18 cellular contexts compared by ENCODE assay signal in the genomic region with DNA sequence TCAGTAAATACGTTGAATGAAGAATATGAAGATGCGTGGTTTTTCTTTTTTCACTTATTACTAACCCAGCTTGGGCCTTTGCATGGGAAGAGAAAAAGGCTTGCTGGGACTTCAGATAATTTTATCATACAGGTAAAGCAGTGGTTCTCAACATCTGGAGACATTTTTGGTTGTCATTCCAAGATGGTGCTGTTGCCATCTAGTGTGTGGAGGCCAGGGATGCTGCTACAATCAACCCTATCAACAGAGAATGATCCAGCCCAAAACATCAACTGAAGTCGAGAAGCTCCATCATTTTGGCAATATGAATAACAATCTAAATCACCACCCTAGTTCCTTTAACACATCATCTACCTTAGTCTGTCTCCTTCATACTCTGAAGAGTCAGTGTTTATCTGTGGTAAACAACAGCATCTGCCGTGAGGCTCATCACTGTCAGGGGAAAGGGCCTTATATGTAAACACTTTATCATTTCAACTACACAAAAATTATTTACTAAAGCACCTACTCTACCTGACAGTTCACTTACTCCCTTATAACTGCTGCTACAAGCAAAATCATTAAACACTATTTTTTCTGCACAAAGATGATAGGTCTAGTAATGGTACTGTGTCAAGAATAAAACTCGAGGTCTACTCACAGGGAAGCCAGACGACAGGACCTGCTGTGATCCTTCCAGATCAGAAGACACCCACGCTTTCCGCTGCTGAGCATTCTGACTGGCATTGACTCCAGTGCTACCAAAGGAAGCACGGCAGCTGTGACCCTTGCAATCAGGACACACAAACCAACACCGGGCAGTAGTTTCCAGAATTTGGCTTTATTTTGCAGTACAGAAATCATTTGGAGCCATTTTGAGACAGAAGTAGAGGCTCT. TPM values are rescaled to one million over a fixed set of nuclear protein-coding genes. Genes with fewer than 3 reads are reported as not detected.
DNase-seq lines count a peak whose midpoint lies in the region; ATAC-seq and TF ChIP-seq lines count a peak whose summit lies in the region.
"Had no signal": no experiment of that assay in that cellular context is flagged by ENCODE, and none has a peak within 500 bp of the region (broad histone marks: within the 10 kb centered on the region; RNA-seq: fewer than 3 reads in every experiment).

No MANE protein-coding gene starts in this region.

- H3K4me3 Mint-ChIP-seq in CD4-positive, CD25-positive, alpha-beta regulatory T cell: no peak overlapping the region
- H3K4me3 Mint-ChIP-seq in Calu3 (ENCODE audit: low read depth, unreplicated experiment) (no peak overlapping the region), activated B cell treated with CpG ODN at 0.5 μM for 24 hours (no peak overlapping the region), immature natural killer cell (no peak overlapping the region)

- CTCF ChIA-PET in Calu3 (lab: Charles Lee) (no interaction called here), activated B cell treated with CpG ODN at 0.5 μM for 24 hours (lab: Charles Lee) (no interaction called here)

- TF ChIP-seq CTCF in Calu3 (IDR thresholded peaks at IDR 0.05; ENCODE audit: unreplicated experiment) (no peak), activated B cell treated with CpG ODN at 0.5 μM for 24 hours (IDR thresholded peaks at IDR 0.05) (no peak)

- no peak overlapping the region for H3K27ac ChIP-seq in CD4-positive, CD25-positive, alpha-beta regulatory T cell (ENCODE audit: insufficient read depth, low read length, poor library complexity, severe bottlenecking)
- H3K27ac ChIP-seq: BLaER1 treated with 17β-estradiol and CSF1 and Interleukin-3, amounts not matched to agents 10 nM and 100 nM; colonic mucosa; esophagus muscularis mucosa had no signal

- intact Hi-C loops in Calu3 (cut with micrococcal nuclease; ENCODE audit: unreplicated experiment): no loop called here
- intact Hi-C loops in activated B cell treated with CpG ODN at 0.5 μM for 24 hours (cut with micrococcal nuclease): loop anchor here (5.0 kb wide), 1 partner anchor 38 kb away; no protein-coding TSS in a partner anchor

- peaks cover 57% of the 10 kb centered on the region for H3K36me3 Mint-ChIP-seq in CD4-positive, CD25-positive, alpha-beta regulatory T cell
- H3K36me3 Mint-ChIP-seq in Calu3 (ENCODE audit: insufficient read depth, unreplicated experiment): peaks cover 72% of the 10 kb centered on the region
- H3K36me3 Mint-ChIP-seq in activated B cell treated with CpG ODN at 0.5 μM for 24 hours (ENCODE audit: low read depth): peaks cover 85% of the 10 kb centered on the region
- peaks cover 25 to 50% (median 49%) of the 10 kb centered on the region in 3 donors for H3K36me3 Mint-ChIP-seq in immature natural killer cell

- no TSS peak for BruUV-seq in Calu3 (replicated peaks; lab: Mats Ljungman, UMichigan)

- no peak for ATAC-seq in CD4-positive, CD25-positive, alpha-beta regulatory T cell (ENCODE audit: low read depth in 2 of 2)
- ATAC-seq in activated B cell treated with CpG ODN at 0.5 μM for 24 hours (ENCODE audit: low read depth): no peak
- ATAC-seq in GM18502 (IDR thresholded peaks at IDR 0.05; ENCODE audit: poor library complexity, unreplicated experiment): no peak
- no peak for ATAC-seq in HG03469 (IDR thresholded peaks at IDR 0.05; ENCODE audit: unreplicated experiment)
- ATAC-seq: Right ventricle myocardium inferior had no signal

- no peaks in the 10 kb centered on the region for H3K27me3 Mint-ChIP-seq in CD4-positive, CD25-positive, alpha-beta regulatory T cell
- H3K27me3 Mint-ChIP-seq in Calu3 (ENCODE audit: unreplicated experiment) (no peaks in the 10 kb centered on the region), activated B cell treated with CpG ODN at 0.5 μM for 24 hours (no peaks in the 10 kb centered on the region), immature natural killer cell (ENCODE audit: low read depth in 3 of 3) (peaks cover 0 to 4% (median 2%) of the 10 kb centered on the region in 3 donors)

- POLR2A ChIA-PET in activated B cell treated with CpG ODN at 0.5 μM for 24 hours (lab: Charles Lee): no interaction called here

- peaks cover 4 to 14% (median 8%) of the 10 kb centered on the region in 4 donors for H3K4me1 Mint-ChIP-seq in CD4-positive, CD25-positive, alpha-beta regulatory T cell
- H3K4me1 Mint-ChIP-seq in Calu3 (ENCODE audit: low read depth, unreplicated experiment) (no peaks in the 10 kb centered on the region), activated B cell treated with CpG ODN at 0.5 μM for 24 hours (no peaks in the 10 kb centered on the region), immature natural killer cell (peaks cover 0 to 27% of the 10 kb centered on the region in 2 donors)

- H3K27ac Mint-ChIP-seq in CD4-positive, CD25-positive, alpha-beta regulatory T cell: peak overlapping the region; percentile 22 to 74 (median 72)
- H3K27ac Mint-ChIP-seq in Calu3 (ENCODE audit: unreplicated experiment) (peak overlapping the region; percentile 23), activated B cell treated with CpG ODN at 0.5 μM for 24 hours (peak overlapping the region; percentile 24), immature natural killer cell (peak overlapping the region; percentile 24 to 71 (median 55))

- H3K9me3 Mint-ChIP-seq in CD4-positive, CD25-positive, alpha-beta regulatory T cell: no peaks in the 10 kb centered on the region
- H3K9me3 Mint-ChIP-seq in Calu3 (ENCODE audit: low read depth, unreplicated experiment) (no peaks in the 10 kb centered on the region), activated B cell treated with CpG ODN at 0.5 μM for 24 hours (no peaks in the 10 kb centered on the region), immature natural killer cell (no peaks in the 10 kb centered on the region)

- no peaks in the 10 kb centered on the region for H3K9me3 ChIP-seq in CD4-positive, CD25-positive, alpha-beta regulatory T cell (ENCODE audit: control insufficient read depth in 2 of 2, low read length in 2 of 2)
- H3K9me3 ChIP-seq: BLaER1 treated with 17β-estradiol and CSF1 and Interleukin-3, amounts not matched to agents 10 nM and 100 nM; colonic mucosa; esophagus muscularis mucosa; prostate gland; thyroid gland had no signal

- H3K27me3 ChIP-seq in CD4-positive, CD25-positive, alpha-beta regulatory T cell (ENCODE audit: control insufficient read depth, insufficient read depth, low read length): no peaks in the 10 kb centered on the region
- H3K27me3 ChIP-seq: BLaER1 treated with 17β-estradiol and CSF1 and Interleukin-3, amounts not matched to agents 10 nM and 100 nM; colonic mucosa; esophagus muscularis mucosa; thyroid gland had no signal

- no peak overlapping the region for H3K4me3 ChIP-seq in CD4-positive, CD25-positive, alpha-beta regulatory T cell (ENCODE audit: low read depth, low read length)
- H3K4me3 ChIP-seq: BLaER1 treated with 17β-estradiol and CSF1 and Interleukin-3, amounts not matched to agents 10 nM and 100 nM; colonic mucosa; esophagus muscularis mucosa; prostate gland; thyroid gland had no signal

- DNase-seq in CD4-positive, CD25-positive, alpha-beta regulatory T cell: no peak
- DNase-seq in Calu3 (no peak), activated B cell treated with CpG ODN at 0.5 μM for 24 hours (no peak), immature natural killer cell (no peak), NCI-H1105 (lab: John Stamatoyannopoulos, UW) (no peak), NCI-H146 (lab: John Stamatoyannopoulos, UW) (no peak)
- DNase-seq: activated CD8-positive, alpha-beta memory T cell treated with anti-CD3 and anti-CD28 coated beads, Interleukin-2, amount 50 U/mL, for 4 hours; colonic mucosa; EL; NCI-H2107; NCI-H748 treated with DMSO at 0.1 percent for 48 hours; thyroid gland had no signal

- peaks cover 88% of the 10 kb centered on the region for H3K36me3 ChIP-seq in CD4-positive, CD25-positive, alpha-beta regulatory T cell (ENCODE audit: control insufficient read depth, insufficient read depth, low read length)

- H3K4me1 ChIP-seq in CD4-positive, CD25-positive, alpha-beta regulatory T cell (ENCODE audit: control insufficient read depth, insufficient read depth, low read length, poor library complexity, severe bottlenecking): no peaks in the 10 kb centered on the region
- H3K4me1 ChIP-seq: BLaER1 treated with 17β-estradiol and CSF1 and Interleukin-3, amounts not matched to agents 10 nM and 100 nM; colonic mucosa; esophagus muscularis mucosa; prostate gland had no signal

RNA-seq across cellular contexts. Expression of a gene that starts 48.6 kb away (rescaled TPM):
- 114 TPM for total RNA-seq in CD4-positive, CD25-positive, alpha-beta regulatory T cell
- polyA plus RNA-seq in CD4-positive, CD25-positive, alpha-beta regulatory T cell: 100 to 1,000 TPM; 197 to 250 (median 243) TPM
- 202 and 215 TPM in 2 replicates for total RNA-seq in Calu3 (2022)
- 289 and 301 TPM in 2 replicates for total RNA-seq in activated B cell treated with CpG ODN at 0.5 μM for 24 hours
- polyA plus RNA-seq in immature natural killer cell: 100 to 1,000 TPM; 181 to 290 (median 199) TPM
